Comparison of ENCODE assay signal across 29 cellular contexts in genomic region chr2:104840151-104840550, GRCh38. TPM values are rescaled to one million over a fixed set of nuclear protein-coding genes. Genes with fewer than 3 reads are reported as not detected.
"Had no signal": no experiment of that assay in that cellular context is flagged by ENCODE, and none has a peak within 500 bp of the region (broad histone marks: within the 10 kb centered on the region; RNA-seq: fewer than 3 reads in every experiment).

No MANE protein-coding gene starts in this region.

- DNase-seq: activated CD4-positive, alpha-beta T cell treated with anti-CD3 and anti-CD28 coated beads, Interleukin-2, amount 10 ng/mL, durations not matched to agents 24 days and 14 days; activated CD4-positive, alpha-beta T cell treated with anti-CD3 and anti-CD28 coated beads, Interleukin-2, amount 50 U/mL, for 4 hours; activated CD8-positive, alpha-beta T cell treated with anti-CD3 and anti-CD28 coated beads, Interleukin-2, amount 10 ng/mL, durations not matched to agents 7 days and 5 days; activated effector memory CD4-positive, alpha-beta T cell treated with anti-CD3 and anti-CD28 coated beads, Interleukin-2, amount 50 U/mL, for 16 hours; activated naive CD4-positive, alpha-beta T cell; activated naive CD4-positive, alpha-beta T cell treated with anti-CD3 and anti-CD28 coated beads, Interleukin-2, amount 50 U/mL, for 16 hours; activated naive CD8-positive, alpha-beta T cell treated with anti-CD3 and anti-CD28 coated beads for 36 hours; activated T-cell treated with anti-CD3 and anti-CD28 coated beads for 4 hours; activated T-cell treated with anti-CD3 and anti-CD28 coated beads, Interleukin-2, amount 50 U/mL, for 4 hours; amniotic stem cell; aorta; Kasumi-1; KG1; MG63; NCI-H1048; NCI-H1105 treated with DMSO at 0.1 percent for 48 hours; NCI-H1436; NCI-H1694 treated with DMSO at 0.1 percent for 48 hours; NCI-H2029; NCI-H345; NCI-H524 treated with DMSO at 0.1 percent for 48 hours; SHP77; SJCRH30 had no signal

- H3K9me3 Mint-ChIP-seq: activated CD4-positive, alpha-beta T cell treated with anti-CD3 and anti-CD28 coated beads, Interleukin-2, amount 10 ng/mL, durations not matched to agents 24 days and 14 days; activated naive CD8-positive, alpha-beta T cell treated with anti-CD3 and anti-CD28 coated beads for 36 hours; activated T-cell treated with anti-CD3 and anti-CD28 coated beads, Interleukin-2, amount 50 U/mL, for 4 hours; T-helper 2 cell treated with Interferon-gamma antibody and Interleukin-4, amounts not matched to agents 5 μg/mL and 100 μg/mL, for 36 hours had no signal

- H3K27ac Mint-ChIP-seq: activated CD4-positive, alpha-beta T cell treated with anti-CD3 and anti-CD28 coated beads, Interleukin-2, amount 10 ng/mL, durations not matched to agents 24 days and 14 days; activated CD8-positive, alpha-beta T cell treated with anti-CD3 and anti-CD28 coated beads, Interleukin-2, amount 10 ng/mL, durations not matched to agents 7 days and 5 days; activated naive CD8-positive, alpha-beta T cell treated with anti-CD3 and anti-CD28 coated beads for 36 hours; T-helper 2 cell treated with Interferon-gamma antibody and Interleukin-4, amounts not matched to agents 5 μg/mL and 100 μg/mL, for 36 hours had no signal

- FAIRE-seq: TTC549 had no signal

- H3K4me3 Mint-ChIP-seq: activated CD4-positive, alpha-beta T cell treated with anti-CD3 and anti-CD28 coated beads, Interleukin-2, amount 10 ng/mL, durations not matched to agents 24 days and 14 days; activated CD8-positive, alpha-beta T cell treated with anti-CD3 and anti-CD28 coated beads, Interleukin-2, amount 10 ng/mL, durations not matched to agents 7 days and 5 days; activated naive CD8-positive, alpha-beta T cell treated with anti-CD3 and anti-CD28 coated beads for 36 hours; activated T-cell treated with anti-CD3 and anti-CD28 coated beads, Interleukin-2, amount 50 U/mL, for 4 hours; T-helper 2 cell treated with Interferon-gamma antibody and Interleukin-4, amounts not matched to agents 5 μg/mL and 100 μg/mL, for 36 hours had no signal

- ATAC-seq: activated CD8-positive, alpha-beta T cell treated with anti-CD3 and anti-CD28 coated beads, Interleukin-2, amount 10 ng/mL, durations not matched to agents 7 days and 5 days; activated T-cell treated with anti-CD3 and anti-CD28 coated beads, Interleukin-2, amount 50 U/mL, for 4 hours; Panc1 had no signal

- H3K36me3 Mint-ChIP-seq: activated naive CD8-positive, alpha-beta T cell treated with anti-CD3 and anti-CD28 coated beads for 36 hours had no signal

RNA-seq across cellular contexts. Expression of gene POU3F3, which starts 13.8 kb away (rescaled TPM):
- total RNA-seq: activated CD4-positive, alpha-beta T cell treated with anti-CD3 and anti-CD28 coated beads, Interleukin-2, amount 10 ng/mL, durations not matched to agents 24 days and 14 days; activated CD8-positive, alpha-beta T cell treated with anti-CD3 and anti-CD28 coated beads, Interleukin-2, amount 10 ng/mL, durations not matched to agents 7 days and 5 days; activated naive CD8-positive, alpha-beta T cell treated with anti-CD3 and anti-CD28 coated beads for 36 hours; activated T-cell treated with anti-CD3 and anti-CD28 coated beads, Interleukin-2, amount 50 U/mL, for 4 hours; NCI-H460; RPMI7951; T-helper 1 cell treated with Interleukin-12 subunit alpha and Interleukin-12 subunit beta and Interleukin-4 antibody, amounts not matched to agents 30 ng/mL and 1 ng/mL, for 36 hours had no signal
